ENCODE assay signal across 14 cellular contexts in the genomic region with DNA sequence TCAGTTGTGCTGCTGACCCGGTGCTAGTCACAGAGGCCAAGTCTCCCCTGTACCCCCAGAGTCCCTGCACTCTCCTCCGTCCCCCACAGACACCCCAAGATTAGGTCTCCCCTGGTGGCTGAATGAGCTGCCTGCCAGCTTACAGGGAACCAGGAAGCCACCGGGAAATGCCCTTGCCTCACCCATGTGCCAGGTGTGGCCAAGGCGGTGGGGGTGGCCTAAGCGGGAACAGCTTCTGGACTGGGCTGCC. TPM values are rescaled to one million over a fixed set of nuclear protein-coding genes. Genes with fewer than 3 reads are reported as not detected.
A peak's percentile ranks its signal among the peaks of the same experiment; 100 is the strongest.
DNase-seq lines count a peak whose midpoint lies in the region; ATAC-seq and TF ChIP-seq lines count a peak whose summit lies in the region.
"Had no signal": no experiment of that assay in that cellular context is flagged by ENCODE, and none has a peak within 500 bp of the region (broad histone marks: within the 10 kb centered on the region; RNA-seq: fewer than 3 reads in every experiment).

No MANE protein-coding gene starts in this region.

- H2BK5ac ChIP-seq in mesenchymal stem cell (ENCODE audit: low read depth, low read length, poor library complexity, severe bottlenecking), result no peak overlapping the region

- no peak overlapping the region for H3K18ac ChIP-seq in mesenchymal stem cell (ENCODE audit: low read depth in 1 of 2, low read length in 2 of 2)

- H3K27me3 ChIP-seq in mammary epithelial cell (ENCODE audit: insufficient read depth, low read length) (no peaks in the 10 kb centered on the region), mesenchymal stem cell (ENCODE audit: control insufficient read depth in 1 of 2, insufficient read depth in 1 of 2, low read length in 2 of 2) (no peaks in the 10 kb centered on the region), subcutaneous abdominal adipose tissue (ENCODE audit: control insufficient read depth in 5 of 5, insufficient read depth in 4 of 5, low read length in 5 of 5) (no peaks in the 10 kb centered on the region)

- CTCF ChIA-PET in mammary epithelial cell (lab: Charles Lee; ENCODE audit: low non-redundant PET), result no interaction called here
- CTCF ChIA-PET in activated CD4-positive, alpha-beta T cell treated with anti-CD3 and anti-CD28 coated beads, Interleukin-2, amount 10 ng/mL, durations not matched to agents 7 days and 5 days (lab: Charles Lee), result no interaction called here

- in situ Hi-C loops in mammary epithelial cell (cut with MboI; ENCODE audit: low sequenced_read_pairs in 2 of 2), result no loop called here

- peaks cover 42% of the 10 kb centered on the region for H3K79me2 ChIP-seq in mammary epithelial cell (ENCODE audit: insufficient read depth, low read length)

- H3K4ac ChIP-seq in mesenchymal stem cell (ENCODE audit: low read depth in 1 of 2, low read length in 2 of 2), result no peak overlapping the region

- DNase-seq in HFFc6 (no peak), mammary epithelial cell (no peak), mesenchymal stem cell (no peak), T-helper 2 cell (no peak), SIG-M5 (lab: John Stamatoyannopoulos, UW) (no peak)
- DNase-seq in activated naive CD8-positive, alpha-beta T cell treated with anti-CD3 and anti-CD28 coated beads, Interleukin-2, amount 50 U/mL, for 24 hours, result no peak
- DNase-seq in activated CD4-positive, alpha-beta T cell treated with anti-CD3 and anti-CD28 coated beads, Interleukin-2, amount 10 ng/mL, durations not matched to agents 7 days and 5 days, result no peak
- DNase-seq: C1 segment of cervical spinal cord, immature natural killer cell, natural killer cell, NCI-H1105 treated with DMSO at 0.1 percent for 48 hours, NCI-H510A treated with DMSO at 0.1 percent for 48 hours had no signal

- peak overlapping the region; percentile 29 for H2AK5ac ChIP-seq in mesenchymal stem cell (ENCODE audit: low read length, severe bottlenecking)

- POLR2A ChIA-PET in activated CD4-positive, alpha-beta T cell treated with anti-CD3 and anti-CD28 coated beads, Interleukin-2, amount 10 ng/mL, durations not matched to agents 7 days and 5 days (lab: Charles Lee), result no interaction called here

- peaks cover 74% of the 10 kb centered on the region for H3K4me1 Mint-ChIP-seq in HFFc6 (ENCODE audit: low read depth)
- peaks cover 24% of the 10 kb centered on the region for H3K4me1 Mint-ChIP-seq in activated naive CD8-positive, alpha-beta T cell treated with anti-CD3 and anti-CD28 coated beads, Interleukin-2, amount 50 U/mL, for 24 hours
- peaks cover 7% of the 10 kb centered on the region for H3K4me1 Mint-ChIP-seq in activated CD4-positive, alpha-beta T cell treated with anti-CD3 and anti-CD28 coated beads, Interleukin-2, amount 10 ng/mL, durations not matched to agents 7 days and 5 days
- H3K4me1 Mint-ChIP-seq: immature natural killer cell, natural killer cell had no signal

- H3K4me1 ChIP-seq in mammary epithelial cell (ENCODE audit: insufficient read depth, low read length) (peaks cover 24% of the 10 kb centered on the region), mesenchymal stem cell (ENCODE audit: control insufficient read depth, insufficient read depth, low read depth, low read length) (peaks cover 47% of the 10 kb centered on the region), subcutaneous abdominal adipose tissue (ENCODE audit: control insufficient read depth in 5 of 5, insufficient read depth in 5 of 5, low read length in 5 of 5) (peaks cover 54 to 99% (median 95%) of the 10 kb centered on the region in 5 donors)

- peak overlapping the region; percentile 44 for H2BK15ac ChIP-seq in mesenchymal stem cell (ENCODE audit: low read depth, poor library complexity, severe bottlenecking)

- no peaks in the 10 kb centered on the region for H3K9me3 ChIP-seq in mammary epithelial cell (replicated peaks; ENCODE audit: insufficient read depth, low read length)
- H3K9me3 ChIP-seq in mesenchymal stem cell (ENCODE audit: control insufficient read depth, low read length), result no peaks in the 10 kb centered on the region
- no peaks in the 10 kb centered on the region for H3K9me3 ChIP-seq in subcutaneous abdominal adipose tissue (ENCODE audit: control insufficient read depth in 5 of 5, low read length in 5 of 5)

- peak overlapping the region; percentile 23 for H4K91ac ChIP-seq in mesenchymal stem cell (ENCODE audit: low read length)

- peak overlapping the region in 1 of 2 experiments; percentile 72 for H2BK12ac ChIP-seq in mesenchymal stem cell (ENCODE audit: low read length in 2 of 2)

- TF ChIP-seq CTCF in HFFc6 (IDR thresholded peaks at IDR 0.05) (no peak), mammary epithelial cell (conservative IDR thresholded peaks at IDR 0.05 in 1 of 2, IDR thresholded peaks at IDR 0.05 in 1 of 2; ENCODE audit: extremely low read depth in 1 of 2, insufficient read depth in 1 of 2, low read depth in 1 of 2, low read length in 2 of 2) (peak in 1 of 2 donors; percentile 3)

- intact Hi-C loops in mammary epithelial cell (cut with micrococcal nuclease), result loop anchor here (2.0 kb wide), 1 partner anchor 52 kb away; no protein-coding TSS in a partner anchor

- H3K9me3 Mint-ChIP-seq in HFFc6, result no peaks in the 10 kb centered on the region
- H3K9me3 Mint-ChIP-seq in activated naive CD8-positive, alpha-beta T cell treated with anti-CD3 and anti-CD28 coated beads, Interleukin-2, amount 50 U/mL, for 24 hours, result no peaks in the 10 kb centered on the region
- no peaks in the 10 kb centered on the region for H3K9me3 Mint-ChIP-seq in activated CD4-positive, alpha-beta T cell treated with anti-CD3 and anti-CD28 coated beads, Interleukin-2, amount 10 ng/mL, durations not matched to agents 7 days and 5 days
- H3K9me3 Mint-ChIP-seq: activated naive CD4-positive, alpha-beta T cell treated with anti-CD3 and anti-CD28 coated beads, Interleukin-2, amount 50 U/mL, for 72 hours; immature natural killer cell; natural killer cell had no signal

- H3K36me3 ChIP-seq in mammary epithelial cell (ENCODE audit: insufficient read depth, low read length) (no peaks in the 10 kb centered on the region), mesenchymal stem cell (ENCODE audit: control insufficient read depth in 1 of 2, insufficient read depth in 2 of 2, low read depth in 1 of 2, low read length in 2 of 2) (peaks cover 0 to 53% of the 10 kb centered on the region in 2 experiments), subcutaneous abdominal adipose tissue (ENCODE audit: control insufficient read depth in 5 of 5, insufficient read depth in 5 of 5, low read length in 5 of 5) (peaks cover 0 to 13% (median 0%) of the 10 kb centered on the region in 5 donors)

- H3K27me3 Mint-ChIP-seq in HFFc6 (ENCODE audit: insufficient read depth), result peaks cover 2% of the 10 kb centered on the region; the same call in 1 of the 2 replicates
- no peaks in the 10 kb centered on the region for H3K27me3 Mint-ChIP-seq in activated naive CD8-positive, alpha-beta T cell treated with anti-CD3 and anti-CD28 coated beads, Interleukin-2, amount 50 U/mL, for 24 hours
- no peaks in the 10 kb centered on the region for H3K27me3 Mint-ChIP-seq in activated CD4-positive, alpha-beta T cell treated with anti-CD3 and anti-CD28 coated beads, Interleukin-2, amount 10 ng/mL, durations not matched to agents 7 days and 5 days

- H4K20me1 ChIP-seq in mammary epithelial cell (ENCODE audit: insufficient read depth, low read length), result no peaks in the 10 kb centered on the region

- peak overlapping the region; percentile 70 for H3K27ac ChIP-seq in mammary epithelial cell (ENCODE audit: insufficient read depth, low read depth, low read length)
- no peak overlapping the region for H3K27ac ChIP-seq in mesenchymal stem cell (ENCODE audit: low read length, poor library complexity, severe bottlenecking)
- H3K27ac ChIP-seq in subcutaneous abdominal adipose tissue (ENCODE audit: low read depth, low read length), result peak overlapping the region; percentile 98

- 80% methylated on average over 1 of the region's 5 CpGs for WGBS in mammary epithelial cell (ENCODE audit: low coverage, missing lambda C conversion rate)
- 99% methylated on average over 5 of the region's 5 CpGs for WGBS in mesenchymal stem cell

- H3K4me3 ChIP-seq in mammary epithelial cell (replicated peaks in 1 of 3; ENCODE audit: insufficient read depth in 1 of 3, low read depth in 2 of 3, low read length in 3 of 3), result no peak overlapping the region
- H3K4me3 ChIP-seq in mesenchymal stem cell (ENCODE audit: insufficient read depth in 1 of 2, low read depth in 1 of 2, low read length in 2 of 2), result no peak overlapping the region
- H3K4me3 ChIP-seq in subcutaneous abdominal adipose tissue (ENCODE audit: low read depth in 1 of 5, low read length in 5 of 5), result peak overlapping the region in 1 of 5 donors; percentile 21

- peaks cover 35% of the 10 kb centered on the region for H3K79me1 ChIP-seq in mesenchymal stem cell (replicated peaks; ENCODE audit: low read length, poor library complexity, severe bottlenecking)

- H3K14ac ChIP-seq in mesenchymal stem cell (ENCODE audit: low read length in 2 of 2), result peak overlapping the region in 1 of 2 experiments; percentile 13

- H2AFZ ChIP-seq in mammary epithelial cell (ENCODE audit: low read depth, low read length) (no peak overlapping the region), mesenchymal stem cell (ENCODE audit: low read depth, low read length) (no peak overlapping the region)

- peaks cover 16% of the 10 kb centered on the region for H3K36me3 Mint-ChIP-seq in HFFc6 (ENCODE audit: low read depth)
- no peaks in the 10 kb centered on the region for H3K36me3 Mint-ChIP-seq in activated naive CD8-positive, alpha-beta T cell treated with anti-CD3 and anti-CD28 coated beads, Interleukin-2, amount 50 U/mL, for 24 hours (ENCODE audit: low read depth)
- no peaks in the 10 kb centered on the region for H3K36me3 Mint-ChIP-seq in activated CD4-positive, alpha-beta T cell treated with anti-CD3 and anti-CD28 coated beads, Interleukin-2, amount 10 ng/mL, durations not matched to agents 7 days and 5 days (ENCODE audit: low read depth)
- H3K36me3 Mint-ChIP-seq: activated naive CD4-positive, alpha-beta T cell treated with anti-CD3 and anti-CD28 coated beads, Interleukin-2, amount 50 U/mL, for 72 hours; immature natural killer cell; natural killer cell had no signal

- no peak for ATAC-seq in activated naive CD8-positive, alpha-beta T cell treated with anti-CD3 and anti-CD28 coated beads, Interleukin-2, amount 50 U/mL, for 24 hours
- ATAC-seq: natural killer cell had no signal

- H3K9ac ChIP-seq in mammary epithelial cell (ENCODE audit: insufficient read depth, low read length) (no peak overlapping the region), mesenchymal stem cell (ENCODE audit: low read length) (peak overlapping the region; percentile 34), subcutaneous abdominal adipose tissue (ENCODE audit: low read length in 5 of 5) (peak overlapping the region in 3 of 5 donors; percentile 2 to 73 (median 57))

- H3K4me3 Mint-ChIP-seq in HFFc6, result no peak overlapping the region
- no peak overlapping the region for H3K4me3 Mint-ChIP-seq in activated naive CD8-positive, alpha-beta T cell treated with anti-CD3 and anti-CD28 coated beads, Interleukin-2, amount 50 U/mL, for 24 hours
- no peak overlapping the region for H3K4me3 Mint-ChIP-seq in activated CD4-positive, alpha-beta T cell treated with anti-CD3 and anti-CD28 coated beads, Interleukin-2, amount 10 ng/mL, durations not matched to agents 7 days and 5 days
- H3K4me3 Mint-ChIP-seq: immature natural killer cell, natural killer cell had no signal

- peak overlapping the region; percentile 84; the same call in 1 of the 2 replicates for H3K27ac Mint-ChIP-seq in HFFc6
- no peak overlapping the region for H3K27ac Mint-ChIP-seq in activated naive CD8-positive, alpha-beta T cell treated with anti-CD3 and anti-CD28 coated beads, Interleukin-2, amount 50 U/mL, for 24 hours
- H3K27ac Mint-ChIP-seq in activated CD4-positive, alpha-beta T cell treated with anti-CD3 and anti-CD28 coated beads, Interleukin-2, amount 10 ng/mL, durations not matched to agents 7 days and 5 days, result no peak overlapping the region
- H3K27ac Mint-ChIP-seq: natural killer cell had no signal

- H3K23ac ChIP-seq in mesenchymal stem cell (ENCODE audit: low read length in 2 of 2), result no peak overlapping the region

- no TSS peak for BruUV-seq in mammary epithelial cell (replicated peaks; lab: Mats Ljungman, UMichigan)

- no peak overlapping the region for H2BK120ac ChIP-seq in mesenchymal stem cell (ENCODE audit: low read depth, low read length)

- no peak overlapping the region for H4K8ac ChIP-seq in mesenchymal stem cell (ENCODE audit: low read length)

- H3K4me2 ChIP-seq in mammary epithelial cell (ENCODE audit: insufficient read depth, low read depth, low read length) (peak overlapping the region; percentile 52), mesenchymal stem cell (ENCODE audit: low read length, poor library complexity, severe bottlenecking) (no peak overlapping the region)

- dilution Hi-C loops in mammary epithelial cell (cut with HindIII; ENCODE audit: low sequenced_read_pairs), result no loop called here

RNA-seq across cellular contexts. Expression of gene HSPG2, which starts 32.7 kb away (rescaled TPM):
- 100 to 1,000 TPM; 275 to 430 (median 297) TPM for total RNA-seq in HFFc6 (2021; fragmentation: NEBNext Ultra II Directional; extraction: Animal tissue kit (Norgen Biotek cat#: 25700))
- total RNA-seq in mammary epithelial cell, result 100 to 1,000 TPM; 187 to 207 TPM
- polyA plus RNA-seq in mammary epithelial cell, result 23.9 TPM
- polyA minus RNA-seq in mammary epithelial cell, result 121 TPM
- 26.3 TPM for polyA plus RNA-seq in mesenchymal stem cell (2013, experiment 1 of 2)
- 21.0 TPM for polyA plus RNA-seq in mesenchymal stem cell (2013, experiment 2 of 2)
- total RNA-seq in activated CD4-positive, alpha-beta T cell treated with anti-CD3 and anti-CD28 coated beads, Interleukin-2, amount 10 ng/mL, durations not matched to agents 7 days and 5 days, result 1 to 10 TPM; 1.9 to 2.3 TPM

Comparison
In these comparisons a context has a peak if more than half of its experiments do, and no peak if none do; other contexts are left out.
1. RNA of gene HSPG2, which starts 32.7 kb away (total RNA-seq): 275 to 430 TPM in HFFc6 and 187 to 207 TPM in mammary epithelial cell; 1.9 to 2.3 TPM in activated CD4-positive, alpha-beta T cell treated with anti-CD3 and anti-CD28 coated beads, Interleukin-2, amount 10 ng/mL, durations not matched to agents 7 days and 5 days; every median in the first group is over 10 times any median in the second.